ENCODE assay signal across 18 cellular contexts in genomic region chr19:33388231-33388816, GRCh38. TPM values are rescaled to one million over a fixed set of nuclear protein-coding genes. Genes with fewer than 3 reads are reported as not detected.
DNase-seq lines count a peak whose midpoint lies in the region; ATAC-seq and TF ChIP-seq lines count a peak whose summit lies in the region.
"Had no signal": no experiment of that assay in that cellular context is flagged by ENCODE, and none has a peak within 500 bp of the region (broad histone marks: within the 10 kb centered on the region; RNA-seq: fewer than 3 reads in every experiment).

No MANE protein-coding gene starts in this region.

- H2AFZ ChIP-seq in osteoblast (ENCODE audit: low read length): no peak overlapping the region

- no peaks in the 10 kb centered on the region for H3K27me3 Mint-ChIP-seq in activated T-helper 17 cell treated with anti-CD3 and anti-CD28 coated beads, Interleukin-2, amount 50 U/mL, for 72 hours

- H3K4me1 ChIP-seq in gastroesophageal sphincter (peaks cover 0 to 63% (median 43%) of the 10 kb centered on the region in 3 donors), osteoblast (ENCODE audit: insufficient read depth, low read length) (peaks cover 3% of the 10 kb centered on the region), urinary bladder (ENCODE audit: insufficient read depth) (no peaks in the 10 kb centered on the region)

- H3K9me3 Mint-ChIP-seq in activated T-helper 17 cell treated with anti-CD3 and anti-CD28 coated beads, Interleukin-2, amount 50 U/mL, for 72 hours: no peaks in the 10 kb centered on the region
- H3K9me3 Mint-ChIP-seq: activated T-cell treated with anti-CD3 and anti-CD28 coated beads, Interleukin-2, amount 50 U/mL, for 72 hours; mesothelial cell of epicardium had no signal

- no peak overlapping the region for H3K27ac Mint-ChIP-seq in activated T-helper 17 cell treated with anti-CD3 and anti-CD28 coated beads, Interleukin-2, amount 50 U/mL, for 72 hours
- H3K27ac Mint-ChIP-seq: activated T-cell treated with anti-CD3 and anti-CD28 coated beads, Interleukin-2, amount 50 U/mL, for 72 hours; mesothelial cell of epicardium had no signal

- TF ChIP-seq EP300 in gastroesophageal sphincter (IDR thresholded peaks at IDR 0.05): no peak

- H3K36me3 ChIP-seq in gastroesophageal sphincter (peaks cover 0 to 34% of the 10 kb centered on the region in 2 donors), osteoblast (ENCODE audit: insufficient read depth, low read length) (no peaks in the 10 kb centered on the region), urinary bladder (ENCODE audit: insufficient read depth) (no peaks in the 10 kb centered on the region)
- H3K36me3 ChIP-seq: HAP-1, pancreas had no signal

- no CpG with 5 or more reads among the region's 16 CpGs for WGBS in gastroesophageal sphincter (ENCODE audit: low coverage in 1 of 2), 2 donors
- 80% methylated on average over 16 of the region's 16 CpGs for WGBS in urinary bladder

- DNase-seq in activated CD8-positive, alpha-beta memory T cell treated with anti-CD3 and anti-CD28 coated beads, Interleukin-2, amount 50 U/mL, for 4 hours: peak; percentile 9
- DNase-seq in activated CD8-positive, alpha-beta memory T cell treated with anti-CD3 and anti-CD28 coated beads, Interleukin-2, amount 50 U/mL, for 48 hours: no peak
- DNase-seq in osteoblast (ENCODE audit: insufficient read length, low spot score, missing footprints) (peak; percentile 92), HUDEP-2 (lab: John Stamatoyannopoulos, UW; ENCODE audit: unreplicated experiment in 76 of 76) (no peak)
- DNase-seq in stimulated activated CD4-positive, alpha-beta T cell treated with anti-CD3 and anti-CD28 coated beads, Interleukin-4, amount 100 ng/mL, for 1 hour: no peak
- DNase-seq: activated CD4-positive, alpha-beta T cell treated with anti-CD3 and anti-CD28 coated beads for 48 hours; activated T-cell treated with anti-CD3 and anti-CD28 coated beads, Interleukin-2, amount 50 U/mL, for 72 hours; amniotic stem cell; NCI-H187 treated with DMSO at 0.1 percent for 48 hours; NCI-H526; stimulated activated CD4-positive, alpha-beta T cell treated with anti-CD3 and anti-CD28 coated beads, Interleukin-1b, Interleukin-23, amount 100 ng/mL, for 48 hours had no signal

- H3K27me3 ChIP-seq in gastroesophageal sphincter: no peaks in the 10 kb centered on the region
- no peaks in the 10 kb centered on the region for H3K27me3 ChIP-seq in osteoblast (ENCODE audit: insufficient read depth, low read length)
- H3K27me3 ChIP-seq: pancreas had no signal

- no peak for TF ChIP-seq POLR2A in gastroesophageal sphincter (IDR thresholded peaks at IDR 0.05)

- H3K4me3 Mint-ChIP-seq in activated T-helper 17 cell treated with anti-CD3 and anti-CD28 coated beads, Interleukin-2, amount 50 U/mL, for 72 hours: no peak overlapping the region
- H3K4me3 Mint-ChIP-seq: activated T-cell treated with anti-CD3 and anti-CD28 coated beads, Interleukin-2, amount 50 U/mL, for 72 hours; mesothelial cell of epicardium had no signal

- no peak overlapping the region for H3K4me2 ChIP-seq in osteoblast (ENCODE audit: insufficient read depth, low read length)

- TF ChIP-seq CTCF in gastroesophageal sphincter (IDR thresholded peaks at IDR 0.05): no peak
- TF ChIP-seq CTCF in osteoblast (IDR thresholded peaks at IDR 0.05; ENCODE audit: extremely low read depth, low read depth, low read length): no peak

- peaks cover 11% of the 10 kb centered on the region for H3K36me3 Mint-ChIP-seq in activated T-helper 17 cell treated with anti-CD3 and anti-CD28 coated beads, Interleukin-2, amount 50 U/mL, for 72 hours (ENCODE audit: low read depth)
- H3K36me3 Mint-ChIP-seq: mesothelial cell of epicardium had no signal

- no peak overlapping the region for H3K4me3 ChIP-seq in gastroesophageal sphincter
- H3K4me3 ChIP-seq in osteoblast (ENCODE audit: insufficient read depth, low read length): no peak overlapping the region
- no peak overlapping the region for H3K4me3 ChIP-seq in urinary bladder (ENCODE audit: low read depth, low read length)
- H3K4me3 ChIP-seq: HAP-1, pancreas had no signal

- H3K4me1 Mint-ChIP-seq in activated T-helper 17 cell treated with anti-CD3 and anti-CD28 coated beads, Interleukin-2, amount 50 U/mL, for 72 hours: no peaks in the 10 kb centered on the region

- H3K79me2 ChIP-seq in osteoblast (ENCODE audit: insufficient read depth, low read length): peaks cover 52% of the 10 kb centered on the region

- H3K9me3 ChIP-seq in gastroesophageal sphincter (no peaks in the 10 kb centered on the region), osteoblast (ENCODE audit: low read depth, low read length) (no peaks in the 10 kb centered on the region)
- H3K9me3 ChIP-seq: HAP-1, pancreas had no signal

- peak overlapping the region in 3 of 4 donors; percentile 70 to 74 (median 73) for H3K27ac ChIP-seq in gastroesophageal sphincter
- H3K27ac ChIP-seq in osteoblast (ENCODE audit: low read depth, low read length): no peak overlapping the region
- H3K27ac ChIP-seq in urinary bladder (ENCODE audit: low read depth): peak overlapping the region; percentile 18
- H3K27ac ChIP-seq: epithelial cell of prostate, pancreas had no signal

- H4K20me1 ChIP-seq in osteoblast (ENCODE audit: insufficient read depth, low read length): peaks cover 47% of the 10 kb centered on the region

- ATAC-seq in gastroesophageal sphincter: no peak
- ATAC-seq in activated T-helper 17 cell treated with anti-CD3 and anti-CD28 coated beads, Interleukin-2, amount 50 U/mL, for 72 hours (replicated peaks): no peak

RNA-seq across cellular contexts. Expression of gene CEBPG, which starts 14.8 kb away (rescaled TPM):
- total RNA-seq in gastroesophageal sphincter (10 to 100 TPM; 23.8 to 34.9 (median 26.2) TPM), osteoblast (31.5 and 35.5 TPM in 2 replicates), urinary bladder (28.9 TPM)
- polyA plus RNA-seq in urinary bladder: 19.9 TPM
- 10 to 100 TPM; 15.0 to 23.6 TPM for total RNA-seq in activated T-helper 17 cell treated with anti-CD3 and anti-CD28 coated beads, Interleukin-2, amount 50 U/mL, for 72 hours

Comparison
In these comparisons a context has a peak if more than half of its experiments do, and no peak if none do; other contexts are left out.
1. DNase-seq: peak in activated CD8-positive, alpha-beta memory T cell treated with anti-CD3 and anti-CD28 coated beads, Interleukin-2, amount 50 U/mL, for 4 hours (single experiment) and osteoblast (single experiment); none in activated CD8-positive, alpha-beta memory T cell treated with anti-CD3 and anti-CD28 coated beads, Interleukin-2, amount 50 U/mL, for 48 hours (single experiment), stimulated activated CD4-positive, alpha-beta T cell treated with anti-CD3 and anti-CD28 coated beads, Interleukin-4, amount 100 ng/mL, for 1 hour (single experiment) and HUDEP-2 (0 of 76).